8 cellular contexts compared by ENCODE assay signal in genomic region chr7:152462995-152463713, GRCh38. TPM values are rescaled to one million over a fixed set of nuclear protein-coding genes. Genes with fewer than 3 reads are reported as not detected.
DNase-seq lines count a peak whose midpoint lies in the region; ATAC-seq and TF ChIP-seq lines count a peak whose summit lies in the region.

No MANE protein-coding gene starts in this region.

- H3K4me1 Mint-ChIP-seq in central memory CD8-positive, alpha-beta T cell: no peaks in the 10 kb centered on the region

- H3K27me3 ChIP-seq in BLaER1 treated with 17β-estradiol and CSF1 and Interleukin-3, amounts not matched to agents 10 nM and 100 nM: no peaks in the 10 kb centered on the region
- no peaks in the 10 kb centered on the region for H3K27me3 ChIP-seq in left lung
- no peaks in the 10 kb centered on the region for H3K27me3 ChIP-seq in subcutaneous abdominal adipose tissue (ENCODE audit: control insufficient read depth in 5 of 5, insufficient read depth in 4 of 5, low read length in 5 of 5)

- peak overlapping the region; percentile 80 to 93 (median 87) for H3K27ac ChIP-seq in BLaER1 treated with 17β-estradiol and CSF1 and Interleukin-3, amounts not matched to agents 10 nM and 100 nM
- H3K27ac ChIP-seq in left lung (peak overlapping the region; percentile 95 to 100), subcutaneous abdominal adipose tissue (ENCODE audit: low read depth, low read length) (peak overlapping the region; percentile 94)

- H3K9me3 Mint-ChIP-seq in central memory CD8-positive, alpha-beta T cell: no peaks in the 10 kb centered on the region

- H3K9ac ChIP-seq in BLaER1 treated with 17β-estradiol and CSF1 and Interleukin-3, amounts not matched to agents 10 nM and 100 nM: peak overlapping the region; percentile 85 to 94 (median 89)
- H3K9ac ChIP-seq in subcutaneous abdominal adipose tissue (ENCODE audit: low read length in 5 of 5): peak overlapping the region in 4 of 5 donors; percentile 79 to 88 (median 82)

- H4K20me1 ChIP-seq in BLaER1 treated with 17β-estradiol and CSF1 and Interleukin-3, amounts not matched to agents 10 nM and 100 nM: no peaks in the 10 kb centered on the region

- peaks cover 44 to 52% (median 48%) of the 10 kb centered on the region in 10 experiments for H3K4me1 ChIP-seq in BLaER1 treated with 17β-estradiol and CSF1 and Interleukin-3, amounts not matched to agents 10 nM and 100 nM
- H3K4me1 ChIP-seq in left lung (peaks cover 4 to 31% of the 10 kb centered on the region in 2 donors), subcutaneous abdominal adipose tissue (ENCODE audit: control insufficient read depth in 5 of 5, insufficient read depth in 5 of 5, low read length in 5 of 5) (peaks cover 0 to 22% (median 15%) of the 10 kb centered on the region in 5 donors)

- TF ChIP-seq CTCF in left lung (IDR thresholded peaks at IDR 0.05): no peak

- DNase-seq in NCI-H526 (lab: John Stamatoyannopoulos, UW) (peak; percentile 81 to 88), left lung (no peak), NCI-H1436 (lab: John Stamatoyannopoulos, UW) (no peak)
- DNase-seq in central memory CD8-positive, alpha-beta T cell (ENCODE audit: low spot score in 2 of 2): no peak

- intact Hi-C loops in left lung (cut with DNase I): no loop called here

- peak overlapping the region; percentile 22 for H3K27ac Mint-ChIP-seq in central memory CD8-positive, alpha-beta T cell (ENCODE audit: low read depth)

- H3K4me3 Mint-ChIP-seq in central memory CD8-positive, alpha-beta T cell: peak overlapping the region; percentile 88

- peak overlapping the region; percentile 70 to 85 (median 78) for H3K4me3 ChIP-seq in BLaER1 treated with 17β-estradiol and CSF1 and Interleukin-3, amounts not matched to agents 10 nM and 100 nM
- H3K4me3 ChIP-seq in left lung (peak overlapping the region; percentile 75 to 86), subcutaneous abdominal adipose tissue (ENCODE audit: low read depth in 1 of 5, low read length in 5 of 5) (peak overlapping the region; percentile 81 to 86 (median 83))

- peak overlapping the region; percentile 81 to 96 (median 91) for H3K4me2 ChIP-seq in BLaER1 treated with 17β-estradiol and CSF1 and Interleukin-3, amounts not matched to agents 10 nM and 100 nM

- no peaks in the 10 kb centered on the region for H3K27me3 Mint-ChIP-seq in central memory CD8-positive, alpha-beta T cell

- H3K36me3 Mint-ChIP-seq in central memory CD8-positive, alpha-beta T cell (ENCODE audit: insufficient read depth): peaks cover 11% of the 10 kb centered on the region

- H3K36me3 ChIP-seq in BLaER1 treated with 17β-estradiol and CSF1 and Interleukin-3, amounts not matched to agents 10 nM and 100 nM: no peaks in the 10 kb centered on the region
- H3K36me3 ChIP-seq in left lung (no peaks in the 10 kb centered on the region), subcutaneous abdominal adipose tissue (ENCODE audit: control insufficient read depth in 5 of 5, insufficient read depth in 5 of 5, low read length in 5 of 5) (no peaks in the 10 kb centered on the region)

- ATAC-seq in GM18867 (IDR thresholded peaks at IDR 0.05; ENCODE audit: unreplicated experiment) (peak; percentile 20), HG03039 (IDR thresholded peaks at IDR 0.05; ENCODE audit: unreplicated experiment) (peak; percentile 1), left lung (peak; percentile 6)
- ATAC-seq in central memory CD8-positive, alpha-beta T cell (replicated peaks; ENCODE audit: extremely low read depth, poor library complexity, severe bottlenecking): peak; percentile 1

- H3K9me3 ChIP-seq in BLaER1 treated with 17β-estradiol and CSF1 and Interleukin-3, amounts not matched to agents 10 nM and 100 nM (replicated peaks in 1 of 11): peaks cover 0 to 3% (median 0%) of the 10 kb centered on the region in 11 experiments; a peak in 4 of 22 replicates
- H3K9me3 ChIP-seq in left lung: no peaks in the 10 kb centered on the region
- no peaks in the 10 kb centered on the region for H3K9me3 ChIP-seq in subcutaneous abdominal adipose tissue (ENCODE audit: control insufficient read depth in 5 of 5, low read length in 5 of 5)

RNA-seq across cellular contexts. Expression of gene KMT2C, which starts 27.4 kb away (rescaled TPM):
- 10 to 100 TPM; 67.8 to 91.4 TPM for total RNA-seq in left lung

Comparison
In these comparisons a context has a peak if more than half of its experiments do, and no peak if none do; other contexts are left out.
1. DNase-seq: peak in NCI-H526 (2 of 2); none in central memory CD8-positive, alpha-beta T cell (0 of 2), left lung (0 of 2) and NCI-H1436 (single experiment).
2. Peak in every context shown above with its lines, with median percentiles within 50 percentile points of each other: H3K27ac ChIP-seq, H3K4me3 ChIP-seq and ATAC-seq.